ENCODE assay signal across 26 cellular contexts in the genomic region with DNA sequence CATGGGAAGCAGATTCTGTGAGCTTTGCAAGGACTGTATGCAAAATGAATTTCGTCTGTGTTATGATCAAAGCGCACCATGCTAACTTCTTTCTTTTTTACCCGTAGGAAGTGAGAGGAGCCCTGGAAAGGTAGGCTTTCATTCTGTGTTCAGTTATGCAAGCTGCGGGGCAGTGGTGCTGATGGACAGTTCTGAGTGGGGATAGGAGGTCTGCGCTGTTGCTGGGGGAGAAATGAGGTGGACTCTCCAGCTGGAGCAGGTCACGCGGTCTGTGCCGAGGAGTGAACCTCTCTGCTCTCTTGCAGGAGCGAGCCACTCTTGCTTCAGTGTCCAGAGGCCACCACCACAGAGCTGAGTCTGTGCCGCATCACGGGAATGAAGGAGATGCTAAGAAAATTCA. TPM values are rescaled to one million over a fixed set of nuclear protein-coding genes. Genes with fewer than 3 reads are reported as not detected.
DNase-seq lines count a peak whose midpoint lies in the region; ATAC-seq and TF ChIP-seq lines count a peak whose summit lies in the region.
"Had no signal": no experiment of that assay in that cellular context is flagged by ENCODE, and none has a peak within 500 bp of the region (broad histone marks: within the 10 kb centered on the region; RNA-seq: fewer than 3 reads in every experiment).

No MANE protein-coding gene starts in this region.

- H3K36me3 ChIP-seq in SK-N-SH (replicated peaks in 1 of 2; ENCODE audit: control insufficient read depth in 1 of 2, insufficient read depth in 2 of 2, low read length in 1 of 2) (no peaks in the 10 kb centered on the region), hepatocyte (replicated peaks; ENCODE audit: insufficient read depth, low read depth) (no peaks in the 10 kb centered on the region), H7 (replicated peaks; ENCODE audit: control insufficient read depth, insufficient read depth, low read length) (no peaks in the 10 kb centered on the region)
- H3K36me3 ChIP-seq: BLaER1 treated with 17β-estradiol and CSF1 and Interleukin-3, amounts not matched to agents 10 nM and 100 nM had no signal

- POLR2A ChIA-PET in SK-N-SH (lab: Yijun Ruan, JAX): no interaction called here

- CTCF ChIA-PET in SK-N-SH (lab: Yijun Ruan, JAX): no interaction called here

- H3K4me1 ChIP-seq in SK-N-SH (ENCODE audit: control insufficient read depth in 1 of 2, insufficient read depth in 2 of 2, low read depth in 1 of 2, low read length in 1 of 2) (no peaks in the 10 kb centered on the region), hepatocyte (ENCODE audit: insufficient read depth) (no peaks in the 10 kb centered on the region)

- no peak overlapping the region for H3K9ac ChIP-seq in SK-N-SH
- H3K9ac ChIP-seq: BLaER1 treated with 17β-estradiol and CSF1 and Interleukin-3, amounts not matched to agents 10 nM and 100 nM had no signal

- H2AFZ ChIP-seq in SK-N-SH (ENCODE audit: low read depth) (no peak overlapping the region), hepatocyte (no peak overlapping the region)

- TF ChIP-seq CTCF in SK-N-SH (IDR thresholded peaks at IDR 0.05) (no peak), hepatocyte (IDR thresholded peaks at IDR 0.05; ENCODE audit: poor library complexity) (no peak)

- DNase-seq in SK-N-SH (no peak), hepatocyte (ENCODE audit: low spot score) (peak; percentile 26), SW480 (ENCODE audit: low spot score) (no peak), H7 (no peak), AML-193 (lab: John Stamatoyannopoulos, UW) (no peak)
- DNase-seq: ACHN; Calu3; CD8-positive, alpha-beta T cell; DMS153; GDM1; HFFc6; NCI-H1092 treated with DMSO at 0.1 percent for 48 hours; NCI-H146; NCI-H2029; NCI-H2227 treated with DMSO at 0.1 percent for 48 hours; NCI-H510A; SIG-M5 had no signal

- H3K27ac ChIP-seq in SK-N-SH (ENCODE audit: low read depth in 2 of 2, low read length in 1 of 2) (no peak overlapping the region), hepatocyte (no peak overlapping the region)
- H3K27ac ChIP-seq: 22Rv1; BLaER1 treated with 17β-estradiol and CSF1 and Interleukin-3, amounts not matched to agents 10 nM and 100 nM had no signal

- WGBS in SK-N-SH (ENCODE audit: low lambda C conversion rate): 53% methylated on average over 8 of the region's 11 CpGs
- 63% methylated on average over 11 of the region's 11 CpGs for WGBS in hepatocyte (ENCODE audit: low lambda C conversion rate, missing lambda C conversion rate)

- H3K4me2 ChIP-seq in SK-N-SH (no peak overlapping the region), hepatocyte (no peak overlapping the region)
- H3K4me2 ChIP-seq: BLaER1 treated with 17β-estradiol and CSF1 and Interleukin-3, amounts not matched to agents 10 nM and 100 nM had no signal

- no peaks in the 10 kb centered on the region for H3F3A ChIP-seq in SK-N-SH (replicated peaks; ENCODE audit: insufficient read depth)

- H3K27me3 ChIP-seq in SK-N-SH (ENCODE audit: insufficient read depth): no peaks in the 10 kb centered on the region
- no peaks in the 10 kb centered on the region for H3K27me3 ChIP-seq in hepatocyte
- no peaks in the 10 kb centered on the region for H3K27me3 ChIP-seq in H7 (ENCODE audit: control insufficient read depth, insufficient read depth, low read length)
- H3K27me3 ChIP-seq: BLaER1 treated with 17β-estradiol and CSF1 and Interleukin-3, amounts not matched to agents 10 nM and 100 nM had no signal

- no peak for TF ChIP-seq EP300 in SK-N-SH (IDR thresholded peaks at IDR 0.05; ENCODE audit: borderline replicate concordance in 1 of 2, low read depth in 1 of 2, low read length in 1 of 2)

- no peaks in the 10 kb centered on the region for H3K9me3 ChIP-seq in SK-N-SH
- H3K9me3 ChIP-seq in hepatocyte (ENCODE audit: low read depth): no peaks in the 10 kb centered on the region

- H3K9me2 ChIP-seq in SK-N-SH: no peaks in the 10 kb centered on the region
- no peaks in the 10 kb centered on the region for H3K9me2 ChIP-seq in hepatocyte (replicated peaks; ENCODE audit: insufficient read depth)

- H4K20me1 ChIP-seq in SK-N-SH (ENCODE audit: insufficient read depth) (no peaks in the 10 kb centered on the region), hepatocyte (ENCODE audit: insufficient read depth, poor library complexity, severe bottlenecking) (no peaks in the 10 kb centered on the region)
- H4K20me1 ChIP-seq: BLaER1 treated with 17β-estradiol and CSF1 and Interleukin-3, amounts not matched to agents 10 nM and 100 nM had no signal

- no peak for TF ChIP-seq RAD21 in SK-N-SH (IDR thresholded peaks at IDR 0.05; ENCODE audit: low read length)

- H3K79me2 ChIP-seq in SK-N-SH (ENCODE audit: insufficient read depth) (no peaks in the 10 kb centered on the region), hepatocyte (no peaks in the 10 kb centered on the region)

- ATAC-seq in SK-N-SH treated with all-trans-retinoic acid at 6 μM for 48 hours: no peak
- no peak for ATAC-seq in GM21367 (IDR thresholded peaks at IDR 0.05; ENCODE audit: unreplicated experiment)
- ATAC-seq: CD8-positive, alpha-beta T cell; K562; Panc1 had no signal

- H3K4me3 ChIP-seq in SK-N-SH (ENCODE audit: low read depth in 2 of 2, low read length in 1 of 2): no peak overlapping the region
- H3K4me3 ChIP-seq in hepatocyte: no peak overlapping the region
- no peak overlapping the region for H3K4me3 ChIP-seq in H7 (ENCODE audit: insufficient read depth, low read depth, low read length)
- H3K4me3 ChIP-seq: BLaER1 treated with 17β-estradiol and CSF1 and Interleukin-3, amounts not matched to agents 10 nM and 100 nM; K562 had no signal

TF ChIP-seq in SK-N-SH, 30 proteins besides CTCF, POLR2A, EP300 and RAD21 (continues in another document):
- no peak for TF ChIP-seq SMC3 (IDR thresholded peaks at IDR 0.05; ENCODE audit: low read depth, low read length)

TF ChIP-seq in SK-N-SH treated with all-trans-retinoic acid at 6 μM for 48 hours, 23 proteins besides CTCF, POLR2A, EP300 and RAD21 (continues in another document):
- TF ChIP-seq ZFP3 (CRISPR knock-in tag; IDR thresholded peaks at IDR 0.05) (no peak), ARNTL (CRISPR knock-in tag; IDR thresholded peaks at IDR 0.05; ENCODE audit: borderline replicate concordance, low read depth) (no peak)
- TF ChIP-seq, protein P1, sequence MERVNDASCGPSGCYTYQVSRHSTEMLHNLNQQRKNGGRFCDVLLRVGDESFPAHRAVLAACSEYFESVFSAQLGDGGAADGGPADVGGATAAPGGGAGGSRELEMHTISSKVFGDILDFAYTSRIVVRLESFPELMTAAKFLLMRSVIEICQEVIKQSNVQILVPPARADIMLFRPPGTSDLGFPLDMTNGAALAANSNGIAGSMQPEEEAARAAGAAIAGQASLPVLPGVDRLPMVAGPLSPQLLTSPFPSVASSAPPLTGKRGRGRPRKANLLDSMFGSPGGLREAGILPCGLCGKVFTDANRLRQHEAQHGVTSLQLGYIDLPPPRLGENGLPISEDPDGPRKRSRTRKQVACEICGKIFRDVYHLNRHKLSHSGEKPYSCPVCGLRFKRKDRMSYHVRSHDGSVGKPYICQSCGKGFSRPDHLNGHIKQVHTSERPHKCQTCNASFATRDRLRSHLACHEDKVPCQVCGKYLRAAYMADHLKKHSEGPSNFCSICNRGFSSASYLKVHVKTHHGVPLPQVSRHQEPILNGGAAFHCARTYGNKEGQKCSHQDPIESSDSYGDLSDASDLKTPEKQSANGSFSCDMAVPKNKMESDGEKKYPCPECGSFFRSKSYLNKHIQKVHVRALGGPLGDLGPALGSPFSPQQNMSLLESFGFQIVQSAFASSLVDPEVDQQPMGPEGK (CRISPR knock-in tag; IDR thresholded peaks at IDR 0.05; ENCODE audit: borderline replicate concordance): no peak

TF ChIP-seq in PFSK-1, 5 proteins besides CTCF, POLR2A, EP300 and RAD21:
- TF ChIP-seq FOXP2 (optimal IDR thresholded peaks at IDR 0.05; ENCODE audit: borderline replicate concordance, extremely low read depth, extremely low read length, insufficient read depth): no peak
- TF ChIP-seq, protein P2, sequence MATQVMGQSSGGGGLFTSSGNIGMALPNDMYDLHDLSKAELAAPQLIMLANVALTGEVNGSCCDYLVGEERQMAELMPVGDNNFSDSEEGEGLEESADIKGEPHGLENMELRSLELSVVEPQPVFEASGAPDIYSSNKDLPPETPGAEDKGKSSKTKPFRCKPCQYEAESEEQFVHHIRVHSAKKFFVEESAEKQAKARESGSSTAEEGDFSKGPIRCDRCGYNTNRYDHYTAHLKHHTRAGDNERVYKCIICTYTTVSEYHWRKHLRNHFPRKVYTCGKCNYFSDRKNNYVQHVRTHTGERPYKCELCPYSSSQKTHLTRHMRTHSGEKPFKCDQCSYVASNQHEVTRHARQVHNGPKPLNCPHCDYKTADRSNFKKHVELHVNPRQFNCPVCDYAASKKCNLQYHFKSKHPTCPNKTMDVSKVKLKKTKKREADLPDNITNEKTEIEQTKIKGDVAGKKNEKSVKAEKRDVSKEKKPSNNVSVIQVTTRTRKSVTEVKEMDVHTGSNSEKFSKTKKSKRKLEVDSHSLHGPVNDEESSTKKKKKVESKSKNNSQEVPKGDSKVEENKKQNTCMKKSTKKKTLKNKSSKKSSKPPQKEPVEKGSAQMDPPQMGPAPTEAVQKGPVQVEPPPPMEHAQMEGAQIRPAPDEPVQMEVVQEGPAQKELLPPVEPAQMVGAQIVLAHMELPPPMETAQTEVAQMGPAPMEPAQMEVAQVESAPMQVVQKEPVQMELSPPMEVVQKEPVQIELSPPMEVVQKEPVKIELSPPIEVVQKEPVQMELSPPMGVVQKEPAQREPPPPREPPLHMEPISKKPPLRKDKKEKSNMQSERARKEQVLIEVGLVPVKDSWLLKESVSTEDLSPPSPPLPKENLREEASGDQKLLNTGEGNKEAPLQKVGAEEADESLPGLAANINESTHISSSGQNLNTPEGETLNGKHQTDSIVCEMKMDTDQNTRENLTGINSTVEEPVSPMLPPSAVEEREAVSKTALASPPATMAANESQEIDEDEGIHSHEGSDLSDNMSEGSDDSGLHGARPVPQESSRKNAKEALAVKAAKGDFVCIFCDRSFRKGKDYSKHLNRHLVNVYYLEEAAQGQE (IDR thresholded peaks at IDR 0.05; ENCODE audit: insufficient read depth in 1 of 2, low read depth in 2 of 2, low read length in 2 of 2): peak; percentile 46 to 83; a peak in 3 of 4 replicates

RNA-seq across cellular contexts. Expression of a gene that starts 4.5 kb away (rescaled TPM):
- polyA plus RNA-seq in SK-N-SH (2012; rRNA removed) (not detected in 2 replicates), hepatocyte (not detected in 2 replicates)
- not detected in 2 replicates for polyA plus RNA-seq in SK-N-SH (2012; cell fraction: cytosol; rRNA removed)
- polyA plus RNA-seq in SK-N-SH (2012; cell fraction: nucleus; rRNA removed): not detected in 2 replicates
- 0.26 TPM for polyA plus RNA-seq in PFSK-1 (2012; ENCODE audit: insufficient read length, low read depth)
- not detected in 2 replicates for total RNA-seq in hepatocyte
- total RNA-seq in H7 (2014; rRNA removed; shearing (Covaris generic)): not detected in 2 replicates
- total RNA-seq: Calu3; CD8-positive, alpha-beta T cell; Daoy; HFFc6; K562; LHCN-M2 had no signal

RNA-seq across cellular contexts. Expression of a gene that starts 34.3 kb away (rescaled TPM):
- not detected in 2 replicates for polyA plus RNA-seq in SK-N-SH (2012; rRNA removed)
- polyA plus RNA-seq in SK-N-SH (2012; cell fraction: cytosol; rRNA removed): not detected in 2 replicates
- polyA plus RNA-seq in SK-N-SH (2012; cell fraction: nucleus; rRNA removed): not detected in 2 replicates
- polyA plus RNA-seq in PFSK-1 (2012; ENCODE audit: insufficient read length, low read depth): 13.7 TPM
- total RNA-seq in hepatocyte: 0.23 TPM in 1 of 2 replicates, not detected in the other
- 0.96 TPM in 1 of 2 replicates, not detected in the other for polyA plus RNA-seq in hepatocyte
- 33.1 and 49.9 TPM in 2 replicates for total RNA-seq in H7 (2014; rRNA removed; shearing (Covaris generic))
- total RNA-seq: Calu3; CD8-positive, alpha-beta T cell; K562; LHCN-M2 had no signal

Comparison
In these comparisons a context has a peak if more than half of its experiments do, and no peak if none do; other contexts are left out.
1. RNA of a gene that starts 34.3 kb away (total RNA-seq): 33.1 to 49.9 TPM in H7; 0.23 TPM in hepatocyte; every median in the first group is over 10 times any median in the second.